In the genomic region with DNA sequence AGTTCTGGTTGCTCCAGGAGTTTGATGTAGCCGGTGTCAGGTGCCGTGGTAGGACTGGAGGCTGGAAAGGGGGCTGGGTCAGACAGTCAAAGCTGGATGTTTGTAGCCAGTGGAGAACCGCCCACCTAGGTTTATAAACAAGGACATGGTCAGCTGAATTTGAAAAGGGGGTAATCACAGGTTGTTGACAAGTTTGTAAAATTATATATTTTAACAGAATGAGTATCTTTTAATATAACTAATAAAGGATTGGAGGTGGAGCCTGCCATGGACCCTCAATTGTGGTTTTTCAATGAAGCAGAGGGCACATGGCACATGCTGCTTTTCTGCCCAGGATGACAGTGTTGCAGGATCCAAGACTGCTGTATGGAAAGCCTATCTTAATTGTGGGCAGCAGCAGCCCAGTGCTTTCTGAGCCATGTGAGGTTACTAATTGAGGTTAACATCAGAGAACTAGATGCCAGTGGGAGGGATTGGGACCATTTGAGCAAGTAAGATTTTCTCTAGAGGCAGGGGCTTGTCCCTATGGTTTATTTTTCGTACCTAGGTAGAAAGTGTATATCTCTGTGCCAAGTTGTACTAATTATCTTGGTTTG, we compare ENCODE assay signal across 12 cellular contexts. TPM values are rescaled to one million over a fixed set of nuclear protein-coding genes. Genes with fewer than 3 reads are reported as not detected.
DNase-seq lines count a peak whose midpoint lies in the region; ATAC-seq, FAIRE-seq and TF ChIP-seq lines count a peak whose summit lies in the region.
"Had no signal": no experiment of that assay in that cellular context is flagged by ENCODE, and none has a peak within 500 bp of the region (broad histone marks: within the 10 kb centered on the region; RNA-seq: fewer than 3 reads in every experiment).

No MANE protein-coding gene starts in this region.

- H3K27ac Mint-ChIP-seq in activated CD8-positive, alpha-beta memory T cell treated with anti-CD3 and anti-CD28 coated beads, Interleukin-2, amount 10 ng/mL, durations not matched to agents 7 days and 5 days, result peak overlapping the region; percentile 89
- H3K27ac Mint-ChIP-seq in activated naive CD8-positive, alpha-beta T cell treated with anti-CD3 and anti-CD28 coated beads, Interleukin-2, amount 10 ng/mL, durations not matched to agents 7 days and 5 days, result peak overlapping the region; percentile 65

- no peak for TF ChIP-seq CTCF in spleen (IDR thresholded peaks at IDR 0.05 in 8 of 11, conservative IDR thresholded peaks at IDR 0.05 in 3 of 11)

- H3K4me1 Mint-ChIP-seq in activated CD8-positive, alpha-beta memory T cell treated with anti-CD3 and anti-CD28 coated beads, Interleukin-2, amount 10 ng/mL, durations not matched to agents 7 days and 5 days, result peaks cover 84% of the 10 kb centered on the region
- H3K4me1 Mint-ChIP-seq in activated naive CD8-positive, alpha-beta T cell treated with anti-CD3 and anti-CD28 coated beads, Interleukin-2, amount 10 ng/mL, durations not matched to agents 7 days and 5 days, result peaks cover 65% of the 10 kb centered on the region

- H3K4me1 ChIP-seq in Karpas-422 (ENCODE audit: low read length), result peaks cover 79% of the 10 kb centered on the region
- peaks cover 56 to 100% (median 90%) of the 10 kb centered on the region in 6 donors for H3K4me1 ChIP-seq in spleen
- H3K4me1 ChIP-seq: SJSA1 had no signal

- peak overlapping the region; percentile 89 for H3K27ac ChIP-seq in Karpas-422 (ENCODE audit: low read length)
- H3K27ac ChIP-seq in spleen, result peak overlapping the region in 5 of 8 donors; percentile 12 to 68 (median 14)
- H3K27ac ChIP-seq: SJSA1 had no signal

- peak; percentile 22 for ATAC-seq in activated CD8-positive, alpha-beta memory T cell treated with anti-CD3 and anti-CD28 coated beads, Interleukin-2, amount 10 ng/mL, durations not matched to agents 7 days and 5 days
- peak; percentile 27 for ATAC-seq in activated naive CD8-positive, alpha-beta T cell treated with anti-CD3 and anti-CD28 coated beads, Interleukin-2, amount 10 ng/mL, durations not matched to agents 7 days and 5 days (ENCODE audit: low read depth)
- ATAC-seq: K562 had no signal

- no peaks in the 10 kb centered on the region for H3K9me3 Mint-ChIP-seq in activated CD8-positive, alpha-beta memory T cell treated with anti-CD3 and anti-CD28 coated beads, Interleukin-2, amount 10 ng/mL, durations not matched to agents 7 days and 5 days (ENCODE audit: low read depth)
- no peaks in the 10 kb centered on the region for H3K9me3 Mint-ChIP-seq in activated naive CD8-positive, alpha-beta T cell treated with anti-CD3 and anti-CD28 coated beads, Interleukin-2, amount 10 ng/mL, durations not matched to agents 7 days and 5 days

- peak overlapping the region; percentile 82 for H3K4me2 ChIP-seq in Karpas-422 (ENCODE audit: low read depth, low read length, poor library complexity, severe bottlenecking)

- H3K36me3 ChIP-seq in Karpas-422 (ENCODE audit: insufficient read depth, low read length) (0 out of 2 replicates have a peak, but pooled peaks cover 6% of the 10 kb centered on the region), spleen (peaks cover 0 to 4% (median 0%) of the 10 kb centered on the region in 6 donors)
- H3K36me3 ChIP-seq: SJSA1 had no signal

- WGBS in spleen, 5 donors, result 67 to 81% (median 73%) methylated on average over 4 of the region's 4 CpGs

- H3K4me3 ChIP-seq in Karpas-422 (ENCODE audit: low read length) (peak overlapping the region; percentile 52), spleen (no peak overlapping the region)
- H3K4me3 ChIP-seq: K562, SJSA1 had no signal

- CTCF ChIA-PET in activated CD8-positive, alpha-beta memory T cell treated with anti-CD3 and anti-CD28 coated beads, Interleukin-2, amount 10 ng/mL, durations not matched to agents 7 days and 5 days (lab: Charles Lee), result interaction anchor here (0.8 to 3.1 kb wide), 8 partner anchors 7 to 75 kb away, joined by 3 to 25 read pairs (median 6); no protein-coding TSS in a partner anchor

- no peaks in the 10 kb centered on the region for H3K9me2 ChIP-seq in Karpas-422 (replicated peaks; ENCODE audit: insufficient read depth, low read length)

- peaks cover 5% of the 10 kb centered on the region; the same call in 1 of the 2 replicates for H4K20me1 ChIP-seq in Karpas-422 (ENCODE audit: insufficient read depth, low read depth, low read length)

- DNase-seq in activated CD8-positive, alpha-beta memory T cell treated with anti-CD3 and anti-CD28 coated beads, Interleukin-2, amount 10 ng/mL, durations not matched to agents 7 days and 5 days, result no peak
- DNase-seq in activated CD8-positive, alpha-beta memory T cell treated with anti-CD3 and anti-CD28 coated beads, Interleukin-2, amount 50 U/mL, for 48 hours, result no peak
- DNase-seq in Karpas-422 (peak; percentile 47), spleen (no peak), NCI-H774 (lab: John Stamatoyannopoulos, UW) (no peak), AG08395 (ENCODE audit: low spot score) (no peak), H54 (ENCODE audit: insufficient read length, low spot score) (no peak)
- DNase-seq in activated naive CD8-positive, alpha-beta T cell treated with anti-CD3 and anti-CD28 coated beads, Interleukin-2, amount 10 ng/mL, durations not matched to agents 7 days and 5 days, result no peak
- DNase-seq: NCI-H1417 had no signal

- H3K36me3 Mint-ChIP-seq in activated CD8-positive, alpha-beta memory T cell treated with anti-CD3 and anti-CD28 coated beads, Interleukin-2, amount 10 ng/mL, durations not matched to agents 7 days and 5 days, result peaks cover 25% of the 10 kb centered on the region
- peaks cover 13% of the 10 kb centered on the region for H3K36me3 Mint-ChIP-seq in activated naive CD8-positive, alpha-beta T cell treated with anti-CD3 and anti-CD28 coated beads, Interleukin-2, amount 10 ng/mL, durations not matched to agents 7 days and 5 days

- H3K27me3 Mint-ChIP-seq in activated CD8-positive, alpha-beta memory T cell treated with anti-CD3 and anti-CD28 coated beads, Interleukin-2, amount 10 ng/mL, durations not matched to agents 7 days and 5 days, result no peaks in the 10 kb centered on the region
- no peaks in the 10 kb centered on the region for H3K27me3 Mint-ChIP-seq in activated naive CD8-positive, alpha-beta T cell treated with anti-CD3 and anti-CD28 coated beads, Interleukin-2, amount 10 ng/mL, durations not matched to agents 7 days and 5 days
- H3K27me3 Mint-ChIP-seq: brain had no signal

- H2AFZ ChIP-seq in Karpas-422 (ENCODE audit: low read length), result no peak overlapping the region

- H3K9me3 ChIP-seq in Karpas-422 (ENCODE audit: low read length) (no peaks in the 10 kb centered on the region), spleen (no peaks in the 10 kb centered on the region)
- H3K9me3 ChIP-seq: SJSA1 had no signal

- FAIRE-seq in H54 (lab: Jason Lieb, UNC), result no peak
- FAIRE-seq: K562 had no signal

- H3K4me3 Mint-ChIP-seq in activated CD8-positive, alpha-beta memory T cell treated with anti-CD3 and anti-CD28 coated beads, Interleukin-2, amount 10 ng/mL, durations not matched to agents 7 days and 5 days, result peak overlapping the region; percentile 70
- H3K4me3 Mint-ChIP-seq in activated naive CD8-positive, alpha-beta T cell treated with anti-CD3 and anti-CD28 coated beads, Interleukin-2, amount 10 ng/mL, durations not matched to agents 7 days and 5 days, result peak overlapping the region; percentile 56
- H3K4me3 Mint-ChIP-seq: brain had no signal

- H3K9ac ChIP-seq in Karpas-422 (ENCODE audit: low read length), result peak overlapping the region; percentile 60

- TF ChIP-seq POLR2A in spleen (IDR thresholded peaks at IDR 0.05), result no peak
- no peak for TF ChIP-seq POLR2A in H54 (IDR thresholded peaks at IDR 0.05; ENCODE audit: low read depth, low read length)

- intact Hi-C loops in spleen (cut with DNase I; ENCODE audit: low total_unique reads), result no loop called here

- POLR2A ChIA-PET in activated naive CD8-positive, alpha-beta T cell treated with anti-CD3 and anti-CD28 coated beads, Interleukin-2, amount 10 ng/mL, durations not matched to agents 7 days and 5 days (lab: Charles Lee), result interaction anchor here (0.7 to 3.0 kb wide), 5 partner anchors 10 to 25 kb away, joined by 3 to 16 read pairs (median 3); no protein-coding TSS in a partner anchor

- peaks cover 98% of the 10 kb centered on the region for H3K79me2 ChIP-seq in Karpas-422 (ENCODE audit: low read length)

- H3K27me3 ChIP-seq in Karpas-422 (ENCODE audit: low read length), result no peaks in the 10 kb centered on the region
- no peaks in the 10 kb centered on the region for H3K27me3 ChIP-seq in spleen (replicated peaks in 1 of 7)
- H3K27me3 ChIP-seq: SJSA1 had no signal

RNA-seq across cellular contexts. Expression of gene HECA, which starts 9.7 kb away (rescaled TPM):
- 10 to 100 TPM; 47.3 to 49.5 TPM for total RNA-seq in activated CD8-positive, alpha-beta memory T cell treated with anti-CD3 and anti-CD28 coated beads, Interleukin-2, amount 10 ng/mL, durations not matched to agents 7 days and 5 days
- 68.8 and 90.8 TPM in 2 replicates for total RNA-seq in Karpas-422 (2014; rRNA removed; shearing (Covaris generic); ENCODE audit: low replicate concordance)
- total RNA-seq in activated naive CD8-positive, alpha-beta T cell treated with anti-CD3 and anti-CD28 coated beads, Interleukin-2, amount 10 ng/mL, durations not matched to agents 7 days and 5 days, result 10 to 100 TPM; 73.3 to 78.2 TPM
- total RNA-seq in spleen, result 100 to 1,000 TPM in 2 of 7 donors, 10 to 100 TPM in 5; 61.3 to 104 (median 81.2) TPM
- 10 to 100 TPM; 15.6 to 25.7 (median 16.2) TPM for polyA plus RNA-seq in spleen
